ENCODE assay signal across 14 cellular contexts in genomic region chr2:131113566-131114227, GRCh38.
"Had no signal": no experiment of that assay in that cellular context is flagged by ENCODE, and none has a peak within 500 bp of the region (broad histone marks: within the 10 kb centered on the region; RNA-seq: fewer than 3 reads in every experiment).

No MANE protein-coding gene starts in this region.

- H3K27ac Mint-ChIP-seq: activated naive CD4-positive, alpha-beta T cell treated with anti-CD3 and anti-CD28 coated beads for 36 hours had no signal

- H3K27me3 ChIP-seq: gastrocnemius medialis, right atrium auricular region, upper lobe of left lung had no signal

- H3K4me3 Mint-ChIP-seq: activated naive CD4-positive, alpha-beta T cell treated with anti-CD3 and anti-CD28 coated beads for 36 hours; activated T-helper 1 cell treated with anti-CD3 and anti-CD28 coated beads, Interleukin-12 subunit alpha, Interleukin-12 subunit beta, Interleukin-2, Interleukin-4 antibody, amounts not matched to agents 30 ng/mL and 10 ng/mL and 1 ng/mL, durations not matched to agents 14 hours and 24 hours and 36 hours had no signal

- H3K36me3 ChIP-seq: gastrocnemius medialis had no signal

- DNase-seq: activated CD4-positive, alpha-beta T cell treated with anti-CD3 and anti-CD28 coated beads, Interleukin-2, amount 50 U/mL, for 48 hours; activated naive CD4-positive, alpha-beta T cell treated with anti-CD3 and anti-CD28 coated beads for 36 hours; caudate nucleus; effector CD8-positive, alpha-beta T cell; gastrocnemius medialis; posterior cingulate gyrus; small intestine; upper lobe of left lung had no signal

- H3K4me3 ChIP-seq: coronary artery, gastrocnemius medialis, right atrium auricular region, upper lobe of left lung had no signal

- ATAC-seq: activated CD4-positive, CD25-positive, alpha-beta regulatory T cell treated with anti-CD3 and anti-CD28 coated beads, Interleukin-2, amount 50 U/mL, for 24 hours had no signal

- H3K9me3 ChIP-seq: gastrocnemius medialis, right atrium auricular region, upper lobe of left lung had no signal

- FAIRE-seq: keratinocyte, small intestine had no signal

- H3K27ac ChIP-seq: coronary artery, epithelial cell of prostate, gastrocnemius medialis, right atrium auricular region, upper lobe of left lung had no signal
